Comparison of ENCODE assay signal across 16 cellular contexts in genomic region chr12:124425667-124426066, GRCh38.
DNase-seq lines count a peak whose midpoint lies in the region; ATAC-seq and TF ChIP-seq lines count a peak whose summit lies in the region.
"Had no signal": no experiment of that assay in that cellular context is flagged by ENCODE, and none has a peak within 500 bp of the region (broad histone marks: within the 10 kb centered on the region; RNA-seq: fewer than 3 reads in every experiment).

No MANE protein-coding gene starts in this region.

- TF ChIP-seq CTCF in WERI-Rb-1 (IDR thresholded peaks at IDR 0.05; ENCODE audit: low read depth, low read length) (no peak), glutamatergic neuron (IDR thresholded peaks at IDR 0.05; ENCODE audit: partially characterized antibody, unreplicated experiment) (no peak), neural progenitor cell (IDR thresholded peaks at IDR 0.05) (no peak)

- no peaks in the 10 kb centered on the region for H3K4me1 Mint-ChIP-seq in CD4-positive, CD25-positive, alpha-beta regulatory T cell
- H3K4me1 Mint-ChIP-seq in glutamatergic neuron (ENCODE audit: low read depth, unreplicated experiment) (peaks cover 41% of the 10 kb centered on the region), neural progenitor cell (peaks cover 35% of the 10 kb centered on the region)

- H3K9me3 Mint-ChIP-seq in CD4-positive, CD25-positive, alpha-beta regulatory T cell = no peaks in the 10 kb centered on the region
- H3K9me3 Mint-ChIP-seq in glutamatergic neuron (ENCODE audit: unreplicated experiment) = peaks cover 13% of the 10 kb centered on the region
- H3K9me3 Mint-ChIP-seq in neural progenitor cell = no peaks in the 10 kb centered on the region
- H3K9me3 Mint-ChIP-seq: CD4-positive, alpha-beta memory T cell; H9 had no signal

- H3K27ac ChIP-seq in CD4-positive, CD25-positive, alpha-beta regulatory T cell (ENCODE audit: insufficient read depth, low read length, poor library complexity, severe bottlenecking) = no peak overlapping the region
- H3K27ac ChIP-seq in WERI-Rb-1 (peak overlapping the region; percentile 86), neural progenitor cell (peak overlapping the region; percentile 16)
- H3K27ac ChIP-seq: SJSA1 had no signal

- no peak overlapping the region for H3K4me3 ChIP-seq in CD4-positive, CD25-positive, alpha-beta regulatory T cell (ENCODE audit: low read depth, low read length)
- H3K4me3 ChIP-seq in WERI-Rb-1 (ENCODE audit: low read depth, low read length) (no peak overlapping the region), neural progenitor cell (no peak overlapping the region)
- H3K4me3 ChIP-seq: SJSA1 had no signal

- H3K9me3 ChIP-seq in CD4-positive, CD25-positive, alpha-beta regulatory T cell (ENCODE audit: control insufficient read depth in 2 of 2, low read length in 2 of 2) = no peaks in the 10 kb centered on the region
- H3K9me3 ChIP-seq in WERI-Rb-1 (ENCODE audit: severe bottlenecking) (no peaks in the 10 kb centered on the region), neural progenitor cell (ENCODE audit: low read depth) (no peaks in the 10 kb centered on the region)
- H3K9me3 ChIP-seq: SJSA1 had no signal

- no peak for DNase-seq in CD4-positive, CD25-positive, alpha-beta regulatory T cell
- DNase-seq in WERI-Rb-1 (no peak), glutamatergic neuron (no peak), neural progenitor cell (ENCODE audit: low spot score) (no peak), T-helper 1 cell (no peak), iPS-NIHi7 (ENCODE audit: extremely low spot score) (no peak), GDM1 (lab: John Stamatoyannopoulos, UW) (no peak)
- DNase-seq in stimulated activated CD4-positive, alpha-beta T cell treated with anti-CD3 and anti-CD28 coated beads, Interleukin-2, amount 100 ng/mL, for 24 hours = no peak
- DNase-seq: ACHN; CD4-positive, alpha-beta memory T cell; H9; NCI-H146; NCI-H2107; NCI-H226; NCI-H526 treated with DMSO at 0.1 percent for 48 hours had no signal

- H3K9ac ChIP-seq in neural progenitor cell = no peak overlapping the region

- no peaks in the 10 kb centered on the region for H3F3A ChIP-seq in neural progenitor cell (ENCODE audit: low read depth)

- H4K20me1 ChIP-seq in neural progenitor cell (ENCODE audit: low read depth) = peaks cover 17% of the 10 kb centered on the region

- H3K4me1 ChIP-seq in CD4-positive, CD25-positive, alpha-beta regulatory T cell (ENCODE audit: control insufficient read depth, insufficient read depth, low read length, poor library complexity, severe bottlenecking) = no peaks in the 10 kb centered on the region
- H3K4me1 ChIP-seq in neural progenitor cell = peaks cover 21% of the 10 kb centered on the region

- no peak overlapping the region for H2AFZ ChIP-seq in neural progenitor cell (replicated peaks)

- no peaks in the 10 kb centered on the region for H3K79me2 ChIP-seq in neural progenitor cell (ENCODE audit: low read depth)

- H3K4me3 Mint-ChIP-seq in CD4-positive, CD25-positive, alpha-beta regulatory T cell = no peak overlapping the region
- H3K4me3 Mint-ChIP-seq in glutamatergic neuron (ENCODE audit: unreplicated experiment) (no peak overlapping the region), neural progenitor cell (no peak overlapping the region)
- H3K4me3 Mint-ChIP-seq: CD4-positive, alpha-beta memory T cell; H9 had no signal

- ATAC-seq in CD4-positive, CD25-positive, alpha-beta regulatory T cell (ENCODE audit: low read depth in 2 of 2) = no peak

- H3K27me3 ChIP-seq in CD4-positive, CD25-positive, alpha-beta regulatory T cell (ENCODE audit: control insufficient read depth, insufficient read depth, low read length) = no peaks in the 10 kb centered on the region
- H3K27me3 ChIP-seq in WERI-Rb-1 (ENCODE audit: insufficient read depth, low read depth, severe bottlenecking) (no peaks in the 10 kb centered on the region), neural progenitor cell (no peaks in the 10 kb centered on the region)
- H3K27me3 ChIP-seq: SJSA1 had no signal

- H3K4me2 ChIP-seq in neural progenitor cell = no peak overlapping the region

- H3K27ac Mint-ChIP-seq in CD4-positive, CD25-positive, alpha-beta regulatory T cell = peak overlapping the region in 2 of 3 donors; percentile 23 to 31
- H3K27ac Mint-ChIP-seq in glutamatergic neuron (ENCODE audit: unreplicated experiment) (peak overlapping the region; percentile 78), neural progenitor cell (no peak overlapping the region)

- no peaks in the 10 kb centered on the region for H3K27me3 Mint-ChIP-seq in CD4-positive, CD25-positive, alpha-beta regulatory T cell
- H3K27me3 Mint-ChIP-seq in glutamatergic neuron (ENCODE audit: unreplicated experiment) (peaks cover 22% of the 10 kb centered on the region), neural progenitor cell (ENCODE audit: insufficient read depth, low read depth) (peaks cover 6% of the 10 kb centered on the region)
- H3K27me3 Mint-ChIP-seq: CD4-positive, alpha-beta memory T cell had no signal

- H3K36me3 ChIP-seq in CD4-positive, CD25-positive, alpha-beta regulatory T cell (ENCODE audit: control insufficient read depth, insufficient read depth, low read length) = peaks cover 50% of the 10 kb centered on the region
- H3K36me3 ChIP-seq in WERI-Rb-1 = peaks cover 66% of the 10 kb centered on the region
- H3K36me3 ChIP-seq in neural progenitor cell = no peaks in the 10 kb centered on the region

- H3K36me3 Mint-ChIP-seq in CD4-positive, CD25-positive, alpha-beta regulatory T cell = peaks cover 20% of the 10 kb centered on the region
- no peaks in the 10 kb centered on the region for H3K36me3 Mint-ChIP-seq in glutamatergic neuron (ENCODE audit: unreplicated experiment)
- H3K36me3 Mint-ChIP-seq in neural progenitor cell = peaks cover 15% of the 10 kb centered on the region
